8 cellular contexts compared by ENCODE assay signal in the genomic region with DNA sequence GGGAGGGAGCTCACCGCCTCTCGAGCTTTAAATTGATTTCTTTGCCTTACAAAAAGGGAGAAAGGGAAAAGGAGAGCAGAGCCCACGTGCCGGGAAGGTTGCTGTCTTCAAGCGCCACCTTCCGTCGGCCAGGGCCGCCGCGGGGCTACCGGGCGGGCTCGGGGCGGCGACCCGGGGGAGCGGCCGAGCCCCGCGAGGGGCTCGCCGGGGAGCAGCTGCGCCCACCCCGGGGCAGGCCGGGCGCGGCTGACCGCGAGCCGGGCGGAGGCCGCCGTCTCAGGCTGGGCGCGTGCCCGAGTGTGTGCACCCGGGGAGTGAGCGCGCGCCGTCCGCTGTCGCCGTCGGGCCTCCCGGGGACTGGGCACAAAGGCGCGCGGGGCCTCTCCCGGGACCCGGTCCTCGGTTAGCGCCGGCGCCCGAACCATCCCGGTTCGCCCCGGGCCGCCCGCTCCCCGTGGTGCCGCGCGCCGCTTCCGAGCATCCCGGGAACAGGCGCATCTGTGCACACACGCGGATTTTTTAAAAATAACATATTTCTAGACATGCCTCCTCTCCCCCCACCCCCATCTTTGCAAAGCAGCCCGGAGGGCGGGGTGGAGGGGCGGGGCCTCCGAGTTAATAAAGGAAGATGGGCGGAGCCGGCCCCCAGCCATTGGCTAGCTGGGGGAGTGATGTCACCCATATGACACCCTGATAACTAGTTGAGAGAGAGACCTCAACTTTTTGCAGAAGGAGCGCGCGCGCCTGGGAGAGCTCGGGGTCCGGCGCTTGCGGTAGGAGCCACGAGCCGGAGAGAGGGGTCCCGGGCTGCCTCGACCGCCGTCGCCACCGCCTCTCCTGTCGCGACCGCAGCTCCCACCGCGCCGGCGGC. TPM values are rescaled to one million over a fixed set of nuclear protein-coding genes. Genes with fewer than 3 reads are reported as not detected.
A peak's percentile ranks its signal among the peaks of the same experiment; 100 is the strongest.
DNase-seq lines count a peak whose midpoint lies in the region; ATAC-seq and TF ChIP-seq lines count a peak whose summit lies in the region.

A gene (plus strand): TSS at position 726 of the 871 bp plus-strand sequence. CDS start 338 bp downstream, outside the sequence.

- DNase-seq in A673 (ENCODE audit: low spot score) (peak; percentile 96), NCI-H1092 treated with DMSO at 0.1 percent for 48 hours (lab: John Stamatoyannopoulos, UW) (peak; percentile 92), amniotic epithelial cell (ENCODE audit: low read depth) (peak; percentile 89), superior temporal gyrus (ENCODE audit: extremely low spot score) (peak; percentile 48), NCI-H2196 (lab: John Stamatoyannopoulos, UW; ENCODE audit: unreplicated experiment) (no peak)

- intact Hi-C loops in A673 (cut with micrococcal nuclease; ENCODE audit: unreplicated experiment): loop anchor here (2.0 to 10.0 kb wide), 8 partner anchors 143 to 1957 kb away; no protein-coding TSS in a partner anchor

- H3K4me3 ChIP-seq in A673 (ENCODE audit: low read depth, low read length, poor library complexity, severe bottlenecking) (peak within 1 kb of the TSS; percentile 86), iPS-18a (ENCODE audit: low read length) (peak within 1 kb of the TSS; percentile 98)

- H3K27ac ChIP-seq in A673 (ENCODE audit: low read depth, low read length, poor library complexity, severe bottlenecking): peak within 1 kb of the TSS; percentile 91
- peak within 1 kb of the TSS; percentile 84 for H3K27ac ChIP-seq in iPS-18a (ENCODE audit: low read length)

- TF ChIP-seq CTCF in A673 (conservative IDR thresholded peaks at IDR 0.05; ENCODE audit: low read depth, low read length): peak; percentile 38

- H3K27me3 ChIP-seq in A673 (replicated peaks; ENCODE audit: insufficient read depth, low read depth, low read length, poor library complexity) (no peaks in the 10 kb centered on the region), iPS-18a (ENCODE audit: control insufficient read depth, insufficient read depth, low read length) (no peaks in the 10 kb centered on the region)

- POLR2A ChIA-PET in A673 (lab: Charles Lee; ENCODE audit: low non-redundant PET): interaction anchor here (0.6 to 0.7 kb wide), 6 partner anchors 13 to 1020 kb away, joined by 3 to 4 read pairs (median 3); no protein-coding TSS in a partner anchor

- no TSS peak for BruUV-seq in A673 (replicated peaks; lab: Mats Ljungman, UMichigan)

- H3K4me1 ChIP-seq in A673 (ENCODE audit: insufficient read depth, low read length, poor library complexity, severe bottlenecking) (no peaks in the 10 kb centered on the region), iPS-18a (ENCODE audit: control insufficient read depth, low read depth, low read length) (peaks cover 6% of the 10 kb centered on the region)

- H3K36me3 ChIP-seq in A673 (ENCODE audit: insufficient read depth, low read length, poor library complexity, severe bottlenecking) (peaks cover 4% of the 10 kb centered on the region), iPS-18a (ENCODE audit: control insufficient read depth, low read depth, low read length) (no peaks in the 10 kb centered on the region)

- H3K9me3 ChIP-seq in A673 (ENCODE audit: low read depth, low read length, poor library complexity, severe bottlenecking) (no peaks in the 10 kb centered on the region), iPS-18a (ENCODE audit: control insufficient read depth, low read depth, low read length) (no peaks in the 10 kb centered on the region)

- peak within 1 kb of the TSS; percentile 96 for H3K9ac ChIP-seq in iPS-18a (ENCODE audit: low read length)

- CTCF ChIA-PET in A673 (lab: Charles Lee): interaction anchor here (0.6 to 1.2 kb wide), 3 partner anchors 319 to 1964 kb away, joined by 4 to 7 read pairs (median 5); no protein-coding TSS in a partner anchor

- no peak for ATAC-seq in HG03520 (IDR thresholded peaks at IDR 0.05; ENCODE audit: unreplicated experiment)
- no peak for ATAC-seq in HG02763 (IDR thresholded peaks at IDR 0.05; ENCODE audit: unreplicated experiment)

RNA-seq across cellular contexts. Expression of the gene that starts here (rescaled TPM):
- total RNA-seq in A673 (2021): 73.9 and 75.1 TPM in 2 replicates
